In genomic region chr12:108605000-108605689, GRCh38 we compare ENCODE assay signal across 1 cellular context.
TF ChIP-seq lines count a peak whose summit lies in the region.

No MANE protein-coding gene starts in this region.

TF ChIP-seq in IMR-90, 13 proteins besides CTCF, POLR2A, EP300 and RAD21 (continued from another document):
- TF ChIP-seq ELK1 (IDR thresholded peaks at IDR 0.05; ENCODE audit: borderline replicate concordance, low read depth, low read length) (no peak), MXI1 (IDR thresholded peaks at IDR 0.05; ENCODE audit: borderline replicate concordance, low read depth, low read length) (no peak), FOS (IDR thresholded peaks at IDR 0.05; ENCODE audit: low read depth, low read length) (no peak), USF2 (IDR thresholded peaks at IDR 0.05; ENCODE audit: low read depth, low read length) (no peak), BHLHE40 (IDR thresholded peaks at IDR 0.05; ENCODE audit: low read depth, low read length) (no peak), MAZ (IDR thresholded peaks at IDR 0.05; ENCODE audit: borderline replicate concordance, low read depth, low read length) (no peak)
